Comparison of ENCODE assay signal across 8 cellular contexts in the genomic region with DNA sequence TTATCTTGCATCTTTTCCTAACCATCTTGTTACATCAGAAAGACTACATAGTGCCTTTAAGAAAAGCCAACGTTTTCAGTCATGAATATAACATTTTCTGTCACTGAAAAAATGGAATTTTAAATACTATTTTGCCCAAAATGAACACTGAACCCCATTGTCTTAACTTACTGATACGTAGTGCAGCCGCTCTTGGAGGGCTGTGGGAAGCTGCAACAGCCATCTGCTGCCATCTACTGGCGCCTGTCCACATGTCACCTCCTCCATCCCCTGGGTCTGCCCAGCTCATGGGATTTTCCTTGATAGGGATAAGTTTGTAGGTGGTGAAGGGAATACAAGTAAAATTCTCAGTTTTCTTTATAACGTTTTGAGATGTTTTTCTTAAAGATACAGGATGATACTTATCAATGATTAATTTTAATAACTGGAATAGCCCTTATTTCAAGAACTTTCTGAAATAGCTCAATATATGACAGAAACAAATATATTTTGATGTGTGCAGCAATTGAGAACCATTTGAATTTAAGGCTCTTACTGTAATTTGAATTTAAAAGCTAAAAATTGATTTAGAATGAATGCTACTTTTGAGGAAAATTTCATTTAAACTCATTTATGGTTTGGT.
DNase-seq lines count a peak whose midpoint lies in the region; ATAC-seq and TF ChIP-seq lines count a peak whose summit lies in the region.

No MANE protein-coding gene starts in this region.

- no peaks in the 10 kb centered on the region for H3K9me3 Mint-ChIP-seq in activated naive CD4-positive, alpha-beta T cell treated with anti-CD3 and anti-CD28 coated beads, Interleukin-2, amount 50 U/mL, for 72 hours

- H3K27ac Mint-ChIP-seq in activated naive CD4-positive, alpha-beta T cell treated with anti-CD3 and anti-CD28 coated beads, Interleukin-2, amount 50 U/mL, for 72 hours: no peak overlapping the region

- no peaks in the 10 kb centered on the region for H3K36me3 Mint-ChIP-seq in activated naive CD4-positive, alpha-beta T cell treated with anti-CD3 and anti-CD28 coated beads, Interleukin-2, amount 50 U/mL, for 72 hours

- TF ChIP-seq CTCF in GM12872 (IDR thresholded peaks at IDR 0.05; ENCODE audit: insufficient read depth, low read depth, low read length): peak; percentile 89
- peak; percentile 91 for TF ChIP-seq CTCF in psoas muscle (IDR thresholded peaks at IDR 0.05)

- H3K36me3 ChIP-seq in psoas muscle (ENCODE audit: insufficient read depth in 1 of 2, low read depth in 1 of 2): no peaks in the 10 kb centered on the region

- intact Hi-C loops in Right ventricle myocardium inferior (cut with DNase I): loop anchor here (2.0 to 10.0 kb wide), 3 partner anchors 280 to 858 kb away; no protein-coding TSS in a partner anchor
- intact Hi-C loops in psoas muscle (cut with DNase I): loop anchor here (2.0 to 10.0 kb wide), 6 partner anchors 283 to 1070 kb away; no protein-coding TSS in a partner anchor

- H3K4me3 ChIP-seq in psoas muscle: no peak overlapping the region

- 1 to 5% (median 2%) methylated on average over 5 of the region's 5 CpGs for WGBS in psoas muscle, 3 donors

- H3K4me1 ChIP-seq in psoas muscle: no peaks in the 10 kb centered on the region

- no peaks in the 10 kb centered on the region for H3K27me3 ChIP-seq in psoas muscle (ENCODE audit: insufficient read depth in 3 of 3, low read length in 2 of 3)

- no peak overlapping the region for H3K27ac ChIP-seq in psoas muscle

- no peaks in the 10 kb centered on the region for H3K9me3 ChIP-seq in psoas muscle

- ATAC-seq in HG02610 (IDR thresholded peaks at IDR 0.05; ENCODE audit: unreplicated experiment) (peak; percentile 91), Right ventricle myocardium inferior (peak; percentile 91), psoas muscle (peak; percentile 81 to 96 (median 90))
- peak; percentile 83 to 93 for ATAC-seq in activated naive CD4-positive, alpha-beta T cell treated with anti-CD3 and anti-CD28 coated beads, Interleukin-2, amount 50 U/mL, for 72 hours

- peak; percentile 88 for DNase-seq in NCI-H1092 (lab: John Stamatoyannopoulos, UW)
- DNase-seq in SKM-1 (lab: John Stamatoyannopoulos, UW; ENCODE audit: unreplicated experiment): peak; percentile 16
- peak in 1 of 2 donors; percentile 72 for DNase-seq in activated naive CD4-positive, alpha-beta T cell treated with anti-CD3 and anti-CD28 coated beads, Interleukin-2, amount 50 U/mL, for 72 hours (ENCODE audit: low spot score in 2 of 2)
- DNase-seq in Right ventricle myocardium inferior (ENCODE audit: missing footprints): peak; percentile 80
- peak; percentile 78 to 86 for DNase-seq in psoas muscle
- no peak for DNase-seq in mesenteric fat pad (ENCODE audit: low spot score)
